Comparison of ENCODE assay signal across 14 cellular contexts in the genomic region with DNA sequence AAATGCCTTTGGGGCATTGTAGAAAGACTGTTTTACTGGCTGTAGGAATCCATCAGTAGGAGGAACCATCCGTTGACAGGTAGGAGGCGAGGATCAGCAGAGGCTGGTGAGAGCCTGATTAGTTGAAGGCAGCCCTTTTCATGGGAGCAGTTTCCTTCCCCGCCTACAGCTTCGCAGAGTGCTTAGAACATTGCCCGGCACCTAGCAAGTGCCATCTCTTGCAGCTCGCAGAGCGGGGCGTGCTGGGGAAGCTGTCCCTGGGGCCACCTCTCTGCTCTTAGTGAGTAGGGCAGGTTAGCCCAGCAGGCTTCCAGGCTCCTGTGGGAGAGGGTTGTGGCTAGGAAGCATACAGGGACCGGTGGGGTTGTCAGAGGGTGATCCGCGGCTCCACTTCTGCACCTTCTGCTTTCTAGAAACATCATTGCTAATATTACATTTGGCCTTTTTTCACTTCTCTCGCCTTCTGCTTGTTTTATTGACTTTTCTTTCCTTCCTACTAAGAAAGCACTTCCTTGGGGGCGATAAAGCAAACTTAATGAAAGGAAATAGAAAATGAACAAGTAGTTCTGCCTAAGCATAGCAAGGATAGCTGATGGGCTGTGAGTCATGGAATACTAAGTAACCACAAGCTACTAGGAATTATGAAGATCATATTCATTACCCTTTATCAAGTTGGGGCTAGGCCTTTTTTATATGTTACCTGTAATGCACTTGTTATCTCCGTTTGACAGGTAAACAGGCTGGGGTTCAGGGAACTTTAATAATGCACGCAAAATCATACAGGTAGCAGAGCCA.
A peak's percentile ranks its signal among the peaks of the same experiment; 100 is the strongest.
DNase-seq lines count a peak whose midpoint lies in the region; ATAC-seq and TF ChIP-seq lines count a peak whose summit lies in the region.
"Had no signal": no experiment of that assay in that cellular context is flagged by ENCODE, and none has a peak within 500 bp of the region (broad histone marks: within the 10 kb centered on the region; RNA-seq: fewer than 3 reads in every experiment).

No MANE protein-coding gene starts in this region.

- H3K4me3 ChIP-seq in right atrium auricular region (no peak overlapping the region), right cardiac atrium (ENCODE audit: low read length) (no peak overlapping the region), fibroblast of villous mesenchyme (ENCODE audit: low read depth, low read length) (no peak overlapping the region)

- no peaks in the 10 kb centered on the region for H3K79me1 ChIP-seq in H9 (ENCODE audit: insufficient read depth, low read depth, low read length, poor library complexity, severe bottlenecking)

- peaks cover 60% of the 10 kb centered on the region for H3K36me3 Mint-ChIP-seq in activated T-helper 2 cell treated with anti-CD3 and anti-CD28 coated beads, Interferon-gamma antibody, Interleukin-2, Interleukin-4, amounts not matched to agents 10 μg/mL and 5 μg/mL and 100 μg/mL, durations not matched to agents 14 hours and 24 hours and 36 hours (ENCODE audit: low read depth)
- H3K36me3 Mint-ChIP-seq in stimulated activated naive CD8-positive, alpha-beta T cell treated with anti-CD3 and anti-CD28 coated beads, Interleukin-15, Interleukin-2, amounts not matched to agents 100 ng/mL and 50 ng/mL, for 24 hours (ENCODE audit: low read depth), result peaks cover 66% of the 10 kb centered on the region
- H3K36me3 Mint-ChIP-seq in H9 (ENCODE audit: insufficient read depth in 1 of 3, low read depth in 3 of 3), result peaks cover 24 to 37% (median 37%) of the 10 kb centered on the region in 3 experiments

- H3K27ac Mint-ChIP-seq in activated T-helper 2 cell treated with anti-CD3 and anti-CD28 coated beads, Interferon-gamma antibody, Interleukin-2, Interleukin-4, amounts not matched to agents 10 μg/mL and 5 μg/mL and 100 μg/mL, durations not matched to agents 14 hours and 24 hours and 36 hours, result peak overlapping the region; percentile 71
- H3K27ac Mint-ChIP-seq in stimulated activated naive CD8-positive, alpha-beta T cell treated with anti-CD3 and anti-CD28 coated beads, Interleukin-15, Interleukin-2, amounts not matched to agents 100 ng/mL and 50 ng/mL, for 24 hours, result peak overlapping the region; percentile 61
- H3K27ac Mint-ChIP-seq in H9, result no peak overlapping the region; a peak in 3 of 7 replicates
- H3K27ac Mint-ChIP-seq: T-helper 2 cell treated with Interferon-gamma antibody and Interleukin-4, amounts not matched to agents 5 μg/mL and 100 μg/mL, for 36 hours had no signal

- H3K23me2 ChIP-seq in H9 (ENCODE audit: insufficient read length, low read depth, low read length, poor library complexity, severe bottlenecking), result no peaks in the 10 kb centered on the region

- H3K36me3 ChIP-seq in right atrium auricular region, result peaks cover 8% of the 10 kb centered on the region

- H3K56ac ChIP-seq in H9 (ENCODE audit: insufficient read length, low read depth, low read length), result no peak overlapping the region

- no peak overlapping the region for H3K27ac ChIP-seq in right atrium auricular region
- H3K27ac ChIP-seq in right cardiac atrium (ENCODE audit: low read length), result no peak overlapping the region
- no peak overlapping the region for H3K27ac ChIP-seq in H9 (ENCODE audit: insufficient read length, low read depth, low read length)
- H3K27ac ChIP-seq: HL-60, parathyroid adenoma had no signal

- H3K4me2 ChIP-seq in H9 (ENCODE audit: insufficient read depth, insufficient read length, low read length), result no peak overlapping the region

- DNase-seq in right atrium auricular region (ENCODE audit: low spot score) (peak; percentile 18), right cardiac atrium (no peak), fibroblast of villous mesenchyme (ENCODE audit: low read depth) (peak; percentile 17), H9 (no peak)
- DNase-seq in activated T-helper 2 cell treated with anti-CD3 and anti-CD28 coated beads, Interferon-gamma antibody, Interleukin-2, Interleukin-4, amounts not matched to agents 10 μg/mL and 5 μg/mL and 100 μg/mL, durations not matched to agents 14 hours and 24 hours and 36 hours (ENCODE audit: low spot score), result no peak
- DNase-seq: Calu3, NCI-H345, SHP77 treated with DMSO at 0.1 percent for 48 hours had no signal

- H3K27me3 ChIP-seq in right atrium auricular region (no peaks in the 10 kb centered on the region), right cardiac atrium (ENCODE audit: control insufficient read depth, insufficient read depth) (no peaks in the 10 kb centered on the region), H9 (ENCODE audit: insufficient read depth, low read length) (no peaks in the 10 kb centered on the region)

- H2AFZ ChIP-seq in H9 (ENCODE audit: low read length), result no peak overlapping the region
- H2AFZ ChIP-seq: parathyroid adenoma had no signal

- H3T11ph ChIP-seq in H9 (ENCODE audit: low read length), result no peak overlapping the region

- no peak overlapping the region for H3K4ac ChIP-seq in H9 (ENCODE audit: low read depth, low read length)

- H3K23ac ChIP-seq in H9 (ENCODE audit: insufficient read length, low read depth, low read length), result no peak overlapping the region

- no peaks in the 10 kb centered on the region for H3K27me3 Mint-ChIP-seq in activated T-helper 2 cell treated with anti-CD3 and anti-CD28 coated beads, Interferon-gamma antibody, Interleukin-2, Interleukin-4, amounts not matched to agents 10 μg/mL and 5 μg/mL and 100 μg/mL, durations not matched to agents 14 hours and 24 hours and 36 hours (ENCODE audit: low read depth)
- no peaks in the 10 kb centered on the region for H3K27me3 Mint-ChIP-seq in stimulated activated naive CD8-positive, alpha-beta T cell treated with anti-CD3 and anti-CD28 coated beads, Interleukin-15, Interleukin-2, amounts not matched to agents 100 ng/mL and 50 ng/mL, for 24 hours
- H3K27me3 Mint-ChIP-seq in H9 (ENCODE audit: low read depth), result no peaks in the 10 kb centered on the region

- H3K4me1 Mint-ChIP-seq in activated T-helper 2 cell treated with anti-CD3 and anti-CD28 coated beads, Interferon-gamma antibody, Interleukin-2, Interleukin-4, amounts not matched to agents 10 μg/mL and 5 μg/mL and 100 μg/mL, durations not matched to agents 14 hours and 24 hours and 36 hours (ENCODE audit: low read depth), result peaks cover 41% of the 10 kb centered on the region
- peaks cover 52% of the 10 kb centered on the region for H3K4me1 Mint-ChIP-seq in stimulated activated naive CD8-positive, alpha-beta T cell treated with anti-CD3 and anti-CD28 coated beads, Interleukin-15, Interleukin-2, amounts not matched to agents 100 ng/mL and 50 ng/mL, for 24 hours (ENCODE audit: low read depth)
- H3K4me1 Mint-ChIP-seq in H9, result peaks cover 3 to 4% of the 10 kb centered on the region in 2 experiments; a peak in 3 of 4 replicates

- H3K18ac ChIP-seq in H9 (ENCODE audit: insufficient read length, low read depth, low read length), result no peak overlapping the region

- H2BK5ac ChIP-seq in H9 (ENCODE audit: insufficient read length, low read length), result no peak overlapping the region

- no peak overlapping the region for H4K91ac ChIP-seq in H9 (ENCODE audit: insufficient read length, low read depth, low read length)

- H3K9me3 ChIP-seq in right atrium auricular region (no peaks in the 10 kb centered on the region), right cardiac atrium (ENCODE audit: control insufficient read depth, low read length) (no peaks in the 10 kb centered on the region), H9 (ENCODE audit: control insufficient read depth, low read depth, low read length) (no peaks in the 10 kb centered on the region)

- H4K5ac ChIP-seq in H9 (ENCODE audit: insufficient read length, low read depth, low read length), result no peak overlapping the region

- no peak overlapping the region for H2BK12ac ChIP-seq in H9 (ENCODE audit: insufficient read length, low read depth, low read length)

- WGBS in right cardiac atrium, result 92% methylated on average over 15 of the region's 15 CpGs
- WGBS in H9 (ENCODE audit: extremely low coverage, insufficient read length, low lambda C conversion rate), result no CpG with 5 or more reads among the region's 15 CpGs

- H4K8ac ChIP-seq in H9 (replicated peaks; ENCODE audit: insufficient read length, low read depth, low read length), result no peak overlapping the region

- H4K20me1 ChIP-seq in H9 (ENCODE audit: control insufficient read depth, insufficient read depth, insufficient read length), result no peaks in the 10 kb centered on the region

- no peak overlapping the region for H2BK15ac ChIP-seq in H9 (ENCODE audit: low read depth, low read length)

- H3K9me3 Mint-ChIP-seq in activated T-helper 2 cell treated with anti-CD3 and anti-CD28 coated beads, Interferon-gamma antibody, Interleukin-2, Interleukin-4, amounts not matched to agents 10 μg/mL and 5 μg/mL and 100 μg/mL, durations not matched to agents 14 hours and 24 hours and 36 hours, result peaks cover 11% of the 10 kb centered on the region
- H3K9me3 Mint-ChIP-seq in stimulated activated naive CD8-positive, alpha-beta T cell treated with anti-CD3 and anti-CD28 coated beads, Interleukin-15, Interleukin-2, amounts not matched to agents 100 ng/mL and 50 ng/mL, for 24 hours, result no peaks in the 10 kb centered on the region
- H3K9me3 Mint-ChIP-seq in H9, result peaks cover 6 to 7% of the 10 kb centered on the region in 2 experiments; a peak in 2 of 5 replicates

- no peak overlapping the region for H3K4me3 Mint-ChIP-seq in activated T-helper 2 cell treated with anti-CD3 and anti-CD28 coated beads, Interferon-gamma antibody, Interleukin-2, Interleukin-4, amounts not matched to agents 10 μg/mL and 5 μg/mL and 100 μg/mL, durations not matched to agents 14 hours and 24 hours and 36 hours (ENCODE audit: low read depth)
- no peak overlapping the region for H3K4me3 Mint-ChIP-seq in stimulated activated naive CD8-positive, alpha-beta T cell treated with anti-CD3 and anti-CD28 coated beads, Interleukin-15, Interleukin-2, amounts not matched to agents 100 ng/mL and 50 ng/mL, for 24 hours
- no peak overlapping the region for H3K4me3 Mint-ChIP-seq in H9
- H3K4me3 Mint-ChIP-seq: T-helper 2 cell treated with Interferon-gamma antibody and Interleukin-4, amounts not matched to agents 5 μg/mL and 100 μg/mL, for 36 hours had no signal

- no peak overlapping the region for H2AK5ac ChIP-seq in H9 (ENCODE audit: insufficient read length, low read length)

- H2BK20ac ChIP-seq in H9 (ENCODE audit: low read depth, low read length, poor library complexity, severe bottlenecking), result no peak overlapping the region

- no peaks in the 10 kb centered on the region for H3K79me2 ChIP-seq in H9 (ENCODE audit: insufficient read depth, low read length)
- H3K79me2 ChIP-seq: parathyroid adenoma had no signal

- ATAC-seq in right cardiac atrium (no peak), GM21619 (IDR thresholded peaks at IDR 0.05; ENCODE audit: unreplicated experiment) (no peak)
- ATAC-seq in activated CD4-positive, CD25-positive, alpha-beta regulatory T cell treated with anti-CD3 and anti-CD28 coated beads, Interleukin-2, amount 50 U/mL, for 24 hours, result no peak

- no peak overlapping the region for H2BK120ac ChIP-seq in H9 (ENCODE audit: low read depth, low read length, poor library complexity, severe bottlenecking)

- TF ChIP-seq CTCF in right atrium auricular region (IDR thresholded peaks at IDR 0.05) (no peak), fibroblast of villous mesenchyme (IDR thresholded peaks at IDR 0.05; ENCODE audit: insufficient read depth, low read depth, low read length) (no peak), H9 (conservative IDR thresholded peaks at IDR 0.05) (no peak)

- H3K9ac ChIP-seq in H9 (ENCODE audit: extremely low read depth, insufficient read length, low read length), result no peak overlapping the region
- H3K9ac ChIP-seq: parathyroid adenoma had no signal

- intact Hi-C loops in right cardiac atrium (cut with DNase I), result no loop called here
- intact Hi-C loops in activated T-helper 2 cell treated with anti-CD3 and anti-CD28 coated beads, Interferon-gamma antibody, Interleukin-2, Interleukin-4, amounts not matched to agents 10 μg/mL and 5 μg/mL and 100 μg/mL, durations not matched to agents 14 hours and 24 hours and 36 hours (cut with micrococcal nuclease), result no loop called here

- H3K4me1 ChIP-seq in right atrium auricular region, result no peaks in the 10 kb centered on the region
- H3K4me1 ChIP-seq in right cardiac atrium (ENCODE audit: control insufficient read depth, insufficient read depth, low read length), result peaks cover under 1% of the 10 kb centered on the region
- H3K4me1 ChIP-seq in H9 (ENCODE audit: insufficient read depth, low read length), result no peaks in the 10 kb centered on the region
- H3K4me1 ChIP-seq: parathyroid adenoma had no signal

- H3K14ac ChIP-seq in H9 (ENCODE audit: insufficient read depth, low read length), result no peak overlapping the region; the same call in 1 of the 2 replicates

Comparison
In these comparisons a context has a peak if more than half of its experiments do, and no peak if none do; other contexts are left out.
1. DNase-seq: peak in right atrium auricular region (single experiment) and fibroblast of villous mesenchyme (single experiment); none in right cardiac atrium (0 of 3), activated T-helper 2 cell treated with anti-CD3 and anti-CD28 coated beads, Interferon-gamma antibody, Interleukin-2, Interleukin-4, amounts not matched to agents 10 μg/mL and 5 μg/mL and 100 μg/mL, durations not matched to agents 14 hours and 24 hours and 36 hours (single experiment) and H9 (single experiment).
2. H3K27ac Mint-ChIP-seq: peak in activated T-helper 2 cell treated with anti-CD3 and anti-CD28 coated beads, Interferon-gamma antibody, Interleukin-2, Interleukin-4, amounts not matched to agents 10 μg/mL and 5 μg/mL and 100 μg/mL, durations not matched to agents 14 hours and 24 hours and 36 hours (single experiment) and stimulated activated naive CD8-positive, alpha-beta T cell treated with anti-CD3 and anti-CD28 coated beads, Interleukin-15, Interleukin-2, amounts not matched to agents 100 ng/mL and 50 ng/mL, for 24 hours (single experiment); none in H9 (0 of 3).